In the genomic region with DNA sequence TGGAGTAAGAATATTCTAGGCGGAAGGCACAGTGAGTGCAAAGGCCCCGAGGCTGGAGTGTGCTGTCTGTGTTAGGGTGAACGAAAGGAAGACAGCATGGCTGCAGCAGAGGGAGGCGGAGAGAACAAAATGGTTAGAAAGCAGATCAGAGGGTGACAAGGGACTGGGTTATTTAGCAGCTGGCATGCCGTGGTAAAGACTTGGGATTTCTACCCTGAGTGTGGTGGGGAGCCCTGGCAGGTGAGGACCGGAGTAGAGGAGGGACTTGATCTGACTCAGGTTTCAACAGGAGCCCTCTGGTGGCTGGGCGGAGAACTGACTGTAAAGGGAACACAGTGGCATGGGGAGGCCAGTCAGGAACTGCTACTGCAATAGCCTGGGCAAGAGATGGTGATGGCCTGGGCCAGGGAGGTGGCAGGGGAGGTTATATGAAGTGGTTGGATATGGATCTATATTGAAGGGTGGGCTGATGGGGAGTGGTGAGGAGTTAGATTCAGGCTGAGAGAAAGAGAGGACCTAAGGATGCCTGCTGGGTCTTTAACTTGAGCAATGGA, we compare ENCODE assay signal across 8 cellular contexts. TPM values are rescaled to one million over a fixed set of nuclear protein-coding genes. Genes with fewer than 3 reads are reported as not detected.
DNase-seq lines count a peak whose midpoint lies in the region; ATAC-seq and TF ChIP-seq lines count a peak whose summit lies in the region.

No MANE protein-coding gene starts in this region.

- ATAC-seq in GM18498 (IDR thresholded peaks at IDR 0.05; ENCODE audit: unreplicated experiment) (peak; percentile 64), HG02623 (IDR thresholded peaks at IDR 0.05; ENCODE audit: unreplicated experiment) (no peak)
- ATAC-seq in stimulated activated naive CD8-positive, alpha-beta T cell treated with anti-CD3 and anti-CD28 coated beads, Interleukin-15, Interleukin-2, amounts not matched to agents 100 U/mL and 50 U/mL, for 24 hours = peak; percentile 71

- H3K9me3 ChIP-seq in PC-9 (ENCODE audit: insufficient read depth, low read depth) = no peaks in the 10 kb centered on the region
- no peaks in the 10 kb centered on the region for H3K9me3 ChIP-seq in esophagus squamous epithelium

- intact Hi-C loops in PC-9 (cut with micrococcal nuclease; ENCODE audit: unreplicated experiment) (loop anchor here (1.0 to 10.0 kb wide), 3 partner anchors 105 to 323 kb away; a partner anchor contains a TSS), esophagus squamous epithelium (cut with DNase I) (loop anchor here (10.0 kb wide), 2 partner anchors 153 to 443 kb away; no protein-coding TSS in a partner anchor)

- WGBS in esophagus squamous epithelium, 2 donors = 57 to 58% methylated on average over 7 of the region's 7 CpGs

- no peaks in the 10 kb centered on the region for H3K36me3 Mint-ChIP-seq in nephron (ENCODE audit: low read depth)

- no peaks in the 10 kb centered on the region for H3K9me2 ChIP-seq in PC-9 (ENCODE audit: insufficient read depth)

- H3K4me1 ChIP-seq in PC-9 (replicated peaks; ENCODE audit: insufficient read depth) = peaks cover 33% of the 10 kb centered on the region
- peaks cover 5 to 34% (median 7%) of the 10 kb centered on the region in 3 donors for H3K4me1 ChIP-seq in esophagus squamous epithelium

- no peaks in the 10 kb centered on the region for H3K36me3 ChIP-seq in PC-9 (ENCODE audit: low read depth)
- no peaks in the 10 kb centered on the region for H3K36me3 ChIP-seq in esophagus squamous epithelium

- DNase-seq in Kasumi-1 (lab: John Stamatoyannopoulos, UW) (peak; percentile 84 to 91), PC-9 (peak; percentile 68 to 84), esophagus squamous epithelium (lab: John Stamatoyannopoulos, UW) (peak; percentile 30)
- peak; percentile 89 for DNase-seq in activated T-cell treated with anti-CD3 and anti-CD28 coated beads, Interleukin-2, amount 50 U/mL, for 1 hour
- DNase-seq in stimulated activated naive CD8-positive, alpha-beta T cell treated with anti-CD3 and anti-CD28 coated beads, Interleukin-15, Interleukin-2, amounts not matched to agents 100 U/mL and 50 U/mL, for 24 hours = peak; percentile 93

- no peaks in the 10 kb centered on the region for H3K27me3 ChIP-seq in PC-9 (ENCODE audit: insufficient read depth, low read depth)
- H3K27me3 ChIP-seq in esophagus squamous epithelium = no peaks in the 10 kb centered on the region

- H4K20me1 ChIP-seq in PC-9 (ENCODE audit: insufficient read depth) = no peaks in the 10 kb centered on the region

- H2AFZ ChIP-seq in PC-9 = no peak overlapping the region

- H3K4me3 ChIP-seq in PC-9 (no peak overlapping the region), esophagus squamous epithelium (no peak overlapping the region)

- H3K27ac Mint-ChIP-seq in nephron = peak overlapping the region in 1 of 3 experiments; percentile 17

- H3K9me3 Mint-ChIP-seq in nephron = no peaks in the 10 kb centered on the region

- H3K79me2 ChIP-seq in PC-9 (ENCODE audit: low read depth) = no peaks in the 10 kb centered on the region

- no peak overlapping the region for H3K4me3 Mint-ChIP-seq in nephron

- TF ChIP-seq POLR2A in esophagus squamous epithelium (IDR thresholded peaks at IDR 0.05) = no peak

- POLR2A ChIA-PET in PC-9 (lab: Charles Lee; ENCODE audit: unreplicated experiment) = no interaction called here

- H3K4me1 Mint-ChIP-seq in nephron = peaks cover 23% of the 10 kb centered on the region

- TF ChIP-seq CTCF in PC-9 (conservative IDR thresholded peaks at IDR 0.05) (peak; percentile 91), esophagus squamous epithelium (IDR thresholded peaks at IDR 0.05) (peak; percentile 71 to 93 (median 87)), nephron (IDR thresholded peaks at IDR 0.05; ENCODE audit: unreplicated experiment in 3 of 3) (peak; percentile 48 to 54 (median 54))

- CTCF ChIA-PET in PC-9 (lab: Charles Lee) = interaction anchor here (0.6 to 0.9 kb wide), 3 partner anchors 35 to 488 kb away, joined by 3 to 4 read pairs (median 3); no protein-coding TSS in a partner anchor

- H3K27ac ChIP-seq in PC-9 (no peak overlapping the region), esophagus squamous epithelium (peak overlapping the region in 1 of 4 donors; percentile 7)

- H3K27me3 Mint-ChIP-seq in nephron (ENCODE audit: low read depth) = no peaks in the 10 kb centered on the region

- peaks cover 10% of the 10 kb centered on the region; the same call in 1 of the 2 replicates for H3F3A ChIP-seq in PC-9 (ENCODE audit: insufficient read depth, low read depth)

- no peak overlapping the region for H3K4me2 ChIP-seq in PC-9

- no TSS peak for BruUV-seq in PC-9 (replicated peaks; lab: Mats Ljungman, UMichigan)

RNA-seq across cellular contexts. Expression of a gene that starts 38.0 kb away (rescaled TPM):
- total RNA-seq in PC-9 (2021) (51.0 and 60.3 TPM in 2 replicates), esophagus squamous epithelium (100 to 1,000 TPM in 2 of 4 donors, 10 to 100 TPM in 2; 57.3 to 206 (median 96.6) TPM)

RNA-seq across cellular contexts. Expression of a gene that starts 49.6 kb away (rescaled TPM):
- total RNA-seq in PC-9 (2021) = 10.4 and 14.6 TPM in 2 replicates
- total RNA-seq in esophagus squamous epithelium = 10 to 100 TPM in 3 of 4 donors, 1 to 10 TPM in 1; 8.7 to 13.2 (median 10.4) TPM

RNA-seq across cellular contexts. Expression of a gene that starts 50.0 kb away (rescaled TPM):
- 4.9 and 5.3 TPM in 2 replicates for total RNA-seq in PC-9 (2021)
- total RNA-seq in esophagus squamous epithelium = 1 to 10 TPM; 1.4 to 4.7 (median 2.0) TPM

Comparison
In these comparisons a context has a peak if more than half of its experiments do, and no peak if none do; other contexts are left out.
1. DNase-seq: peak in every context shown above with its lines; median percentile 93 in stimulated activated naive CD8-positive, alpha-beta T cell treated with anti-CD3 and anti-CD28 coated beads, Interleukin-15, Interleukin-2, amounts not matched to agents 100 U/mL and 50 U/mL, for 24 hours; 89 in activated T-cell treated with anti-CD3 and anti-CD28 coated beads, Interleukin-2, amount 50 U/mL, for 1 hour; 88 in Kasumi-1; 76 in PC-9; 30 in esophagus squamous epithelium.